In genomic region chr18:33805592-33805991, GRCh38 we compare ENCODE assay signal across 13 cellular contexts.
"Had no signal": no experiment of that assay in that cellular context is flagged by ENCODE, and none has a peak within 500 bp of the region (broad histone marks: within the 10 kb centered on the region; RNA-seq: fewer than 3 reads in every experiment).

No MANE protein-coding gene starts in this region.

- H3K4me3 ChIP-seq: breast epithelium, hepatocyte, neural progenitor cell, pancreas had no signal

- H3K4me1 ChIP-seq: breast epithelium, neural progenitor cell had no signal

- H3K27ac ChIP-seq: breast epithelium, hepatocyte, neural progenitor cell, pancreas had no signal

- H3K9me3 ChIP-seq: breast epithelium, pancreas had no signal

- FAIRE-seq: pancreas, TTC549 had no signal

- DNase-seq: activated B cell treated with CpG ODN at 0.5 μM for 24 hours; activated CD4-positive, alpha-beta T cell treated with anti-CD3 and anti-CD28 coated beads, Interleukin-2, amount 50 U/mL, for 1 hour; activated T-cell treated with anti-CD3 and anti-CD28 coated beads, Interleukin-2, amount 50 U/mL, for 1 hour; dermis blood vessel endothelial cell; mesendoderm; pancreas; stimulated activated CD4-positive, alpha-beta T cell treated with anti-CD3 and anti-CD28 coated beads, Interleukin-12 subunit alpha, Interleukin-12 subunit beta, amount 100 ng/mL, for 4 hours; stimulated activated naive CD4-positive, alpha-beta T cell treated with Interleukin-2 at 50 U/mL for 16 hours; trophoblast cell had no signal

- H3K27me3 ChIP-seq: breast epithelium, hepatocyte, neural progenitor cell, pancreas had no signal

- H3K36me3 ChIP-seq: breast epithelium, neural progenitor cell, pancreas had no signal
